8 cellular contexts compared by ENCODE assay signal in the genomic region with DNA sequence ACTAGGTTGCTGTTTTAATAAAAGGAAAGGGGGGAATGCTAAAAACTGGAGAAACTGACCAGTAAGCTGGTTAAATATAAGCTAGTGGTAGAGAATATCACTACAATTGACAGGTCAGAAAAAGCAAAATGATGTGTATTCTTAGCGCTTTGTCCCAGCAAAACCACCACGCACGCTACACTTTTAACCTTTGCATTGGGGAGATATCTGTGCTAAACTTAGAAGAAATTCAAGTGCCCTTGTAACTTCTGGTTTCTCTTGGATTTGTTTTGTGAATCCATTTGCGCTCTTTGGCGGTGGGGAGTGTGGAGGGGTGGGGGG. TPM values are rescaled to one million over a fixed set of nuclear protein-coding genes. Genes with fewer than 3 reads are reported as not detected.
DNase-seq lines count a peak whose midpoint lies in the region; ATAC-seq, FAIRE-seq and TF ChIP-seq lines count a peak whose summit lies in the region.

No MANE protein-coding gene starts in this region.

- peaks cover 27% of the 10 kb centered on the region for H3K79me2 ChIP-seq in fibroblast of lung (ENCODE audit: control insufficient read depth, insufficient read depth, low read length)

- H3K9ac ChIP-seq in fibroblast of lung (ENCODE audit: insufficient read depth, low read length): no peak overlapping the region

- H3K4me1 ChIP-seq in SJSA1 (replicated peaks) (peaks cover 37% of the 10 kb centered on the region), fibroblast of lung (ENCODE audit: control insufficient read depth, extremely low read depth, insufficient read depth, low read length) (peaks cover 13% of the 10 kb centered on the region), sigmoid colon (peaks cover 0 to 72% (median 60%) of the 10 kb centered on the region in 4 donors), pancreas (peaks cover 0 to 15% (median 5%) of the 10 kb centered on the region in 3 donors)

- WGBS in sigmoid colon, 2 donors: 89 to 90% methylated on average over 5 of the region's 5 CpGs
- WGBS in pancreas, 2 donors: 56 to 68% methylated on average over 5 of the region's 5 CpGs

- no peaks in the 10 kb centered on the region for H3K27me3 ChIP-seq in GM06990 (replicated peaks; ENCODE audit: control insufficient read depth, insufficient read depth, low read length)
- H3K27me3 ChIP-seq in SJSA1 (replicated peaks): no peaks in the 10 kb centered on the region
- no peaks in the 10 kb centered on the region for H3K27me3 ChIP-seq in fibroblast of lung (ENCODE audit: control insufficient read depth, insufficient read depth, low read length)
- H3K27me3 ChIP-seq in sigmoid colon: no peaks in the 10 kb centered on the region
- H3K27me3 ChIP-seq in pancreas: no peaks in the 10 kb centered on the region

- DNase-seq in GM06990 (ENCODE audit: extremely low read depth, insufficient read length) (no peak), SJSA1 (ENCODE audit: low read depth in 1 of 2, low spot score in 2 of 2) (no peak), fibroblast of lung (ENCODE audit: low read depth in 2 of 2) (no peak), sigmoid colon (no peak), pancreas (no peak)
- DNase-seq in effector CD8-positive, alpha-beta T cell (lab: John Stamatoyannopoulos, UW): no peak

- FAIRE-seq in pancreas (lab: Jason Lieb, UNC): no peak

- no peak for TF ChIP-seq EP300 in sigmoid colon (IDR thresholded peaks at IDR 0.05)

- intact Hi-C loops in sigmoid colon (cut with DNase I): no loop called here
- intact Hi-C loops in pancreas (cut with DNase I): no loop called here

- no peaks in the 10 kb centered on the region for H4K20me1 ChIP-seq in fibroblast of lung (ENCODE audit: control insufficient read depth, extremely low read depth, insufficient read depth, low read length)

- H3K4me2 ChIP-seq in fibroblast of lung (ENCODE audit: extremely low read depth, insufficient read depth, low read length): peak overlapping the region; percentile 61

- TF ChIP-seq POLR2A in sigmoid colon (IDR thresholded peaks at IDR 0.05): no peak

- H3K27ac ChIP-seq in SJSA1 (no peak overlapping the region), fibroblast of lung (ENCODE audit: insufficient read depth, low read length) (no peak overlapping the region), sigmoid colon (peak overlapping the region; percentile 93 to 96 (median 95)), pancreas (no peak overlapping the region)

- H3K9me3 ChIP-seq in SJSA1 (replicated peaks) (no peaks in the 10 kb centered on the region), fibroblast of lung (ENCODE audit: control insufficient read depth, insufficient read depth, low read depth, low read length) (no peaks in the 10 kb centered on the region), sigmoid colon (no peaks in the 10 kb centered on the region), pancreas (no peaks in the 10 kb centered on the region)

- H3K4me3 ChIP-seq in GM06990 (replicated peaks; ENCODE audit: low read depth, low read length): peak overlapping the region; percentile 78
- H3K4me3 ChIP-seq in SJSA1: peak overlapping the region; percentile 95
- peak overlapping the region; percentile 62 to 92 (median 84) for H3K4me3 ChIP-seq in fibroblast of lung (replicated peaks in 1 of 4; ENCODE audit: control extremely low read depth in 1 of 4, insufficient read depth in 1 of 4, low read depth in 3 of 4, low read length in 4 of 4)
- peak overlapping the region; percentile 49 to 95 (median 88) for H3K4me3 ChIP-seq in sigmoid colon
- H3K4me3 ChIP-seq in pancreas: peak overlapping the region in 2 of 4 donors; percentile 88 to 91

- ATAC-seq in pancreas (no peak), HG02798 (IDR thresholded peaks at IDR 0.05; ENCODE audit: poor library complexity, unreplicated experiment) (no peak), HG03280 (IDR thresholded peaks at IDR 0.05; ENCODE audit: unreplicated experiment) (no peak)

- no peak overlapping the region for H2AFZ ChIP-seq in fibroblast of lung (ENCODE audit: low read length)

- TF ChIP-seq CTCF in GM06990 (IDR thresholded peaks at IDR 0.05; ENCODE audit: insufficient read depth, low read length, poor library complexity, severe bottlenecking) (no peak), fibroblast of lung (conservative IDR thresholded peaks at IDR 0.05 in 1 of 2, IDR thresholded peaks at IDR 0.05 in 1 of 2; ENCODE audit: low read depth in 1 of 2, low read length in 2 of 2) (no peak), sigmoid colon (IDR thresholded peaks at IDR 0.05) (no peak), pancreas (IDR thresholded peaks at IDR 0.05) (no peak)

- H3K36me3 ChIP-seq in GM06990 (ENCODE audit: control insufficient read depth, insufficient read depth, low read length) (no peaks in the 10 kb centered on the region), SJSA1 (peaks cover 14% of the 10 kb centered on the region; the same call in 1 of the 2 replicates), fibroblast of lung (ENCODE audit: control insufficient read depth, insufficient read depth, low read length) (no peaks in the 10 kb centered on the region), sigmoid colon (no peaks in the 10 kb centered on the region), pancreas (no peaks in the 10 kb centered on the region)

RNA-seq across cellular contexts. Expression of a gene that starts 1.4 kb away (rescaled TPM):
- total RNA-seq in SJSA1 (2014; rRNA removed; shearing (Covaris generic)): 7.5 and 8.6 TPM in 2 replicates
- 5.1 and 5.6 TPM in 2 replicates for total RNA-seq in fibroblast of lung
- 2.9 and 3.3 TPM in 2 replicates for polyA plus RNA-seq in fibroblast of lung
- 1.2 and 1.3 TPM in 2 replicates for polyA plus RNA-seq in fibroblast of lung (2012)
- 3.7 and 6.9 TPM in 2 replicates for polyA minus RNA-seq in fibroblast of lung (ENCODE audit: low replicate concordance)
- total RNA-seq in sigmoid colon: 10 to 100 TPM in 3 of 4 donors, 1 to 10 TPM in 1; 9.1 to 14.7 (median 13.4) TPM
- polyA plus RNA-seq in sigmoid colon: 1 to 10 TPM; 1.2 to 2.8 (median 2.5) TPM
- 1 to 10 TPM; 3.6 to 4.8 (median 3.9) TPM for total RNA-seq in pancreas
- under 1 TPM; 0.68 to 0.87 TPM for polyA plus RNA-seq in pancreas

Comparison
In these comparisons a context has a peak if more than half of its experiments do, and no peak if none do; other contexts are left out.
1. H3K27ac ChIP-seq: peak in sigmoid colon (4 of 4); none in SJSA1 (single experiment), fibroblast of lung (single experiment) and pancreas (0 of 4).